Comparison of ENCODE assay signal across 8 cellular contexts in genomic region chr7:129343099-129343700, GRCh38.
DNase-seq lines count a peak whose midpoint lies in the region; ATAC-seq, FAIRE-seq and TF ChIP-seq lines count a peak whose summit lies in the region.

No MANE protein-coding gene starts in this region.

- H3K9me3 ChIP-seq in endothelial cell of umbilical vein (replicated peaks; ENCODE audit: control insufficient read depth, insufficient read depth, low read length) = no peaks in the 10 kb centered on the region

- intact Hi-C loops in endothelial cell of umbilical vein (cut with micrococcal nuclease) = loop anchor here (1.0 kb wide), 2 partner anchors 125 to 129 kb away; no protein-coding TSS in a partner anchor

- H3K27ac ChIP-seq in endothelial cell of umbilical vein (ENCODE audit: insufficient read depth, low read depth, low read length) = no peak overlapping the region

- H3K27me3 ChIP-seq in endothelial cell of umbilical vein (ENCODE audit: control insufficient read depth in 2 of 2, insufficient read depth in 2 of 2, low read length in 2 of 2) = no peaks in the 10 kb centered on the region

- no peaks in the 10 kb centered on the region for H3K36me3 Mint-ChIP-seq in nephron (ENCODE audit: low read depth)

- peak; percentile 75 for FAIRE-seq in endothelial cell of umbilical vein (lab: Jason Lieb, UNC)

- no peaks in the 10 kb centered on the region for H3K9me3 Mint-ChIP-seq in nephron

- no TSS peak for BruUV-seq in endothelial cell of umbilical vein (replicated peaks; lab: Mats Ljungman, UMichigan)

- no peak overlapping the region for H3K9ac ChIP-seq in endothelial cell of umbilical vein (replicated peaks; ENCODE audit: extremely low read depth, insufficient read depth, low read length)

- dilution Hi-C loops in endothelial cell of umbilical vein (cut with MboI; ENCODE audit: extremely low pct_ligation_motif_present, low sequenced_read_pairs) = no loop called here

- H4K20me1 ChIP-seq in endothelial cell of umbilical vein (replicated peaks; ENCODE audit: control insufficient read depth, extremely low read depth, insufficient read depth, low read length) = no peaks in the 10 kb centered on the region

- no peak for ATAC-seq in GM19395 (IDR thresholded peaks at IDR 0.05; ENCODE audit: unreplicated experiment)

- H3K4me2 ChIP-seq in endothelial cell of umbilical vein (ENCODE audit: insufficient read depth, low read length) = no peak overlapping the region

- H3K79me2 ChIP-seq in endothelial cell of umbilical vein (ENCODE audit: control insufficient read depth, insufficient read depth, low read length) = no peaks in the 10 kb centered on the region

- H3K36me3 ChIP-seq in endothelial cell of umbilical vein (ENCODE audit: control insufficient read depth in 2 of 2, extremely low read depth in 1 of 2, insufficient read depth in 2 of 2, low read length in 2 of 2) = no peaks in the 10 kb centered on the region

- H2AFZ ChIP-seq in endothelial cell of umbilical vein (ENCODE audit: low read depth, low read length) = no peak overlapping the region

- H3K4me1 ChIP-seq in endothelial cell of umbilical vein (ENCODE audit: control insufficient read depth, extremely low read depth, insufficient read depth, low read length) = no peaks in the 10 kb centered on the region

- no peaks in the 10 kb centered on the region for H3K9me1 ChIP-seq in endothelial cell of umbilical vein (replicated peaks; ENCODE audit: control insufficient read depth, extremely low read depth, insufficient read depth, low read length)

- CTCF ChIA-PET in endothelial cell of umbilical vein (lab: Charles Lee) = interaction anchor here (0.6 to 3.2 kb wide), 81 partner anchors 9 to 691 kb away, joined by 3 to 86 read pairs (median 4); partner anchors contain the start of gene STRIP2

- no peaks in the 10 kb centered on the region for H3K27me3 Mint-ChIP-seq in nephron (ENCODE audit: low read depth)

- H3K4me3 ChIP-seq in endothelial cell of umbilical vein (replicated peaks in 1 of 3; ENCODE audit: insufficient read depth in 1 of 3, low read depth in 1 of 3, low read length in 3 of 3) = no peak overlapping the region

- H3K27ac Mint-ChIP-seq in nephron = no peak overlapping the region

- POLR2A ChIA-PET in endothelial cell of umbilical vein (lab: Charles Lee) = no interaction called here

- DNase-seq in NCI-H1436 (lab: John Stamatoyannopoulos, UW) = peak; percentile 6
- DNase-seq in NCI-H1436 treated with DMSO at 0.1 percent for 48 hours (lab: John Stamatoyannopoulos, UW) = no peak
- DNase-seq in HuH-7 (ENCODE audit: low spot score) = peak; percentile 38
- DNase-seq in RPMI7951 (ENCODE audit: low read depth) = peak; percentile 40
- DNase-seq in endothelial cell of umbilical vein (ENCODE audit: low read depth, low spot score) = peak; percentile 68
- no peak for DNase-seq in activated CD4-positive, alpha-beta T cell treated with anti-CD3 and anti-CD28 coated beads, Interleukin-2, amount 50 U/mL, for 4 hours

- no peak overlapping the region for H3K4me3 Mint-ChIP-seq in nephron

- peaks cover 30% of the 10 kb centered on the region for H3K4me1 Mint-ChIP-seq in nephron

- TF ChIP-seq CTCF in endothelial cell of umbilical vein (IDR thresholded peaks at IDR 0.05; ENCODE audit: extremely low read depth in 1 of 2, insufficient read depth in 1 of 2, low read depth in 1 of 2, low read length in 2 of 2) = peak; percentile 48 to 54
- peak; percentile 64 to 73 (median 72) for TF ChIP-seq CTCF in nephron (IDR thresholded peaks at IDR 0.05; ENCODE audit: unreplicated experiment in 3 of 3)

- no peak for TF ChIP-seq POLR2A in endothelial cell of umbilical vein (IDR thresholded peaks at IDR 0.05; ENCODE audit: low read depth, low read length)

TF ChIP-seq in endothelial cell of umbilical vein, 7 proteins besides CTCF, POLR2A, EP300 and RAD21:
- TF ChIP-seq MYC (IDR thresholded peaks at IDR 0.05; ENCODE audit: low read depth, low read length) (no peak), EZH2 (IDR thresholded peaks at IDR 0.05; ENCODE audit: borderline replicate concordance, low read depth, low read length, severe bottlenecking) (no peak), JUN (IDR thresholded peaks at IDR 0.05; ENCODE audit: borderline replicate concordance, insufficient read depth, insufficient read length, low read depth) (no peak), FOS (IDR thresholded peaks at IDR 0.05; ENCODE audit: borderline replicate concordance, insufficient read depth, low read length) (no peak), POLR2AphosphoS5 (IDR thresholded peaks at IDR 0.05; ENCODE audit: insufficient read depth, low read depth, low read length) (no peak), GATA2 (IDR thresholded peaks at IDR 0.05; ENCODE audit: insufficient read depth, insufficient read length, low read depth, low read length) (no peak), MAX (IDR thresholded peaks at IDR 0.05; ENCODE audit: insufficient read depth, insufficient read length) (no peak)

Comparison
In these comparisons a context has a peak if more than half of its experiments do, and no peak if none do; other contexts are left out.
1. DNase-seq: peak in NCI-H1436 (single experiment), HuH-7 (single experiment), RPMI7951 (single experiment) and endothelial cell of umbilical vein (single experiment); none in NCI-H1436 treated with DMSO at 0.1 percent for 48 hours (single experiment) and activated CD4-positive, alpha-beta T cell treated with anti-CD3 and anti-CD28 coated beads, Interleukin-2, amount 50 U/mL, for 4 hours (0 of 2).